ENCODE assay signal across 1 cellular context in genomic region chr1:14745815-14746214, GRCh38.
TF ChIP-seq lines count a peak whose summit lies in the region.

No MANE protein-coding gene starts in this region.

TF ChIP-seq in H1, 55 proteins besides CTCF, POLR2A, EP300 and RAD21:
- TF ChIP-seq CBX5 (IDR thresholded peaks at IDR 0.05; ENCODE audit: low read depth, low read length) = no peak
- no peak for TF ChIP-seq RNF2 (IDR thresholded peaks at IDR 0.05; ENCODE audit: borderline replicate concordance, low read depth, low read length, missing control alignments, poor library complexity, severe bottlenecking)
- TF ChIP-seq TCF12 (IDR thresholded peaks at IDR 0.05; ENCODE audit: low read depth, low read length) = no peak
- no peak for TF ChIP-seq CHD7 (IDR thresholded peaks at IDR 0.05; ENCODE audit: insufficient replicate concordance, low read length)
- no peak for TF ChIP-seq TBP (IDR thresholded peaks at IDR 0.05; ENCODE audit: low read depth, low read length)
- peak; percentile 44; the same call in 1 of the 2 replicates for TF ChIP-seq BACH1 (IDR thresholded peaks at IDR 0.05; ENCODE audit: low read length)
